ENCODE assay signal across 17 cellular contexts in genomic region chrX:72430405-72430968, GRCh38.
A peak's percentile ranks its signal among the peaks of the same experiment; 100 is the strongest.
DNase-seq lines count a peak whose midpoint lies in the region; ATAC-seq, FAIRE-seq and TF ChIP-seq lines count a peak whose summit lies in the region.
"Had no signal": no experiment of that assay in that cellular context is flagged by ENCODE, and none has a peak within 500 bp of the region (broad histone marks: within the 10 kb centered on the region; RNA-seq: fewer than 3 reads in every experiment).

No MANE protein-coding gene starts in this region.

- intact Hi-C loops in mammary epithelial cell (cut with micrococcal nuclease) (no loop called here), MCF 10A (cut with micrococcal nuclease) (no loop called here)

- peaks cover 9% of the 10 kb centered on the region for H3K36me3 Mint-ChIP-seq in MCF 10A (ENCODE audit: insufficient read depth, unreplicated experiment)
- peaks cover 3% of the 10 kb centered on the region for H3K36me3 Mint-ChIP-seq in astrocyte (ENCODE audit: low read depth, unreplicated experiment)
- H3K36me3 Mint-ChIP-seq in activated naive CD8-positive, alpha-beta T cell treated with anti-CD3 and anti-CD28 coated beads for 36 hours = peaks cover 49% of the 10 kb centered on the region

- ATAC-seq in GM18867 (IDR thresholded peaks at IDR 0.05; ENCODE audit: unreplicated experiment) = no peak

- BruUV-seq in mammary epithelial cell (replicated peaks; lab: Mats Ljungman, UMichigan) = no TSS peak
- BruUV-seq in MCF 10A (replicated peaks; lab: Mats Ljungman, UMichigan) = no TSS peak

- H3K27me3 ChIP-seq in mammary epithelial cell (ENCODE audit: insufficient read depth, low read length) (no peaks in the 10 kb centered on the region), astrocyte (ENCODE audit: insufficient read depth, low read length) (no peaks in the 10 kb centered on the region)
- H3K27me3 ChIP-seq: SJCRH30 had no signal

- no peak overlapping the region for H3K27ac ChIP-seq in mammary epithelial cell (ENCODE audit: insufficient read depth, low read depth, low read length)
- no peak overlapping the region for H3K27ac ChIP-seq in astrocyte (ENCODE audit: low read depth, low read length)
- no peak overlapping the region for H3K27ac ChIP-seq in RWPE1
- H3K27ac ChIP-seq: SJCRH30 had no signal

- H3K27me3 Mint-ChIP-seq in MCF 10A (ENCODE audit: insufficient read depth, unreplicated experiment) (peaks cover 59% of the 10 kb centered on the region), astrocyte (ENCODE audit: low read depth, unreplicated experiment) (no peaks in the 10 kb centered on the region)
- no peaks in the 10 kb centered on the region for H3K27me3 Mint-ChIP-seq in activated naive CD8-positive, alpha-beta T cell treated with anti-CD3 and anti-CD28 coated beads for 36 hours

- H3K4me1 Mint-ChIP-seq in MCF 10A (ENCODE audit: insufficient read depth, unreplicated experiment) (no peaks in the 10 kb centered on the region), astrocyte (ENCODE audit: low read depth, unreplicated experiment) (peaks cover 3% of the 10 kb centered on the region)
- no peaks in the 10 kb centered on the region for H3K4me1 Mint-ChIP-seq in activated naive CD8-positive, alpha-beta T cell treated with anti-CD3 and anti-CD28 coated beads for 36 hours

- dilution Hi-C loops in mammary epithelial cell (cut with HindIII; ENCODE audit: low sequenced_read_pairs) = no loop called here

- 85% methylated on average over 4 of the region's 4 CpGs for WGBS in mammary epithelial cell (ENCODE audit: low coverage, missing lambda C conversion rate)

- H4K20me1 ChIP-seq in mammary epithelial cell (ENCODE audit: insufficient read depth, low read length) (no peaks in the 10 kb centered on the region), astrocyte (ENCODE audit: insufficient read depth, low read length) (no peaks in the 10 kb centered on the region)

- H3K79me2 ChIP-seq in mammary epithelial cell (ENCODE audit: insufficient read depth, low read length) (no peaks in the 10 kb centered on the region), astrocyte (ENCODE audit: insufficient read depth, low read length) (no peaks in the 10 kb centered on the region)

- CTCF ChIA-PET in mammary epithelial cell (lab: Charles Lee; ENCODE audit: low non-redundant PET) (no interaction called here), MCF 10A (lab: Yijun Ruan, JAX) (interaction anchor here (0.7 kb wide), 1 partner anchor 93 kb away, joined by 3 read pairs; no protein-coding TSS in a partner anchor), RWPE1 (lab: Yijun Ruan, JAX) (no interaction called here)

- H2AFZ ChIP-seq in mammary epithelial cell (ENCODE audit: low read depth, low read length) (no peak overlapping the region), astrocyte (ENCODE audit: low read depth, low read length) (no peak overlapping the region)

- H3K4me2 ChIP-seq in mammary epithelial cell (ENCODE audit: insufficient read depth, low read depth, low read length) (no peak overlapping the region), astrocyte (ENCODE audit: low read length) (no peak overlapping the region)

- TF ChIP-seq CTCF in mammary epithelial cell (conservative IDR thresholded peaks at IDR 0.05 in 1 of 2, IDR thresholded peaks at IDR 0.05 in 1 of 2; ENCODE audit: extremely low read depth in 1 of 2, insufficient read depth in 1 of 2, low read depth in 1 of 2, low read length in 2 of 2) (no peak), MCF 10A (IDR thresholded peaks at IDR 0.05; ENCODE audit: unreplicated experiment) (no peak), astrocyte (IDR thresholded peaks at IDR 0.05; ENCODE audit: insufficient read depth, low read depth, low read length) (no peak), D721Med (IDR thresholded peaks at IDR 0.05; ENCODE audit: insufficient read depth, missing control alignments) (no peak), RWPE1 (conservative IDR thresholded peaks at IDR 0.05; ENCODE audit: low read depth) (no peak)

- H3K9me3 ChIP-seq in mammary epithelial cell (replicated peaks; ENCODE audit: insufficient read depth, low read length) = no peaks in the 10 kb centered on the region
- no peaks in the 10 kb centered on the region for H3K9me3 ChIP-seq in astrocyte (ENCODE audit: insufficient read depth, low read depth, low read length)
- H3K9me3 ChIP-seq: HAP-1, SJCRH30 had no signal

- H3K4me3 ChIP-seq in mammary epithelial cell (replicated peaks in 1 of 3; ENCODE audit: insufficient read depth in 1 of 3, low read depth in 2 of 3, low read length in 3 of 3) = no peak overlapping the region
- H3K4me3 ChIP-seq in astrocyte (ENCODE audit: insufficient read depth, low read depth, low read length) = no peak overlapping the region
- H3K4me3 ChIP-seq: HAP-1, SJCRH30 had no signal

- POLR2A ChIA-PET in MCF 10A (lab: Yijun Ruan, JAX) (no interaction called here), RWPE1 (lab: Yijun Ruan, JAX; ENCODE audit: low non-redundant PET) (no interaction called here)

- H3K27ac Mint-ChIP-seq in MCF 10A (ENCODE audit: low read depth, unreplicated experiment) (no peak overlapping the region), astrocyte (ENCODE audit: unreplicated experiment) (no peak overlapping the region)
- no peak overlapping the region for H3K27ac Mint-ChIP-seq in activated naive CD8-positive, alpha-beta T cell treated with anti-CD3 and anti-CD28 coated beads for 36 hours

- no peaks in the 10 kb centered on the region for H3K9me3 Mint-ChIP-seq in MCF 10A (ENCODE audit: unreplicated experiment)
- H3K9me3 Mint-ChIP-seq in astrocyte (ENCODE audit: unreplicated experiment) = no peaks in the 10 kb centered on the region
- H3K9me3 Mint-ChIP-seq in activated naive CD8-positive, alpha-beta T cell treated with anti-CD3 and anti-CD28 coated beads for 36 hours = no peaks in the 10 kb centered on the region

- no peak overlapping the region for H3K9ac ChIP-seq in mammary epithelial cell (ENCODE audit: insufficient read depth, low read length)
- H3K9ac ChIP-seq in astrocyte (ENCODE audit: low read length) = no peak overlapping the region

- H3K4me1 ChIP-seq in mammary epithelial cell (ENCODE audit: insufficient read depth, low read length) (no peaks in the 10 kb centered on the region), astrocyte (ENCODE audit: insufficient read depth, low read length) (no peaks in the 10 kb centered on the region)
- H3K4me1 ChIP-seq: HAP-1, SJCRH30 had no signal

- peak; percentile 94 for FAIRE-seq in astrocyte (lab: Jason Lieb, UNC)
- no peak for FAIRE-seq in D721Med (lab: Jason Lieb, UNC)
- FAIRE-seq: RCC 7860 had no signal

- H3K4me3 Mint-ChIP-seq in MCF 10A (ENCODE audit: unreplicated experiment) (no peak overlapping the region), astrocyte (ENCODE audit: unreplicated experiment) (no peak overlapping the region)
- no peak overlapping the region for H3K4me3 Mint-ChIP-seq in activated naive CD8-positive, alpha-beta T cell treated with anti-CD3 and anti-CD28 coated beads for 36 hours

- H3K36me3 ChIP-seq in mammary epithelial cell (ENCODE audit: insufficient read depth, low read length) (no peaks in the 10 kb centered on the region), astrocyte (ENCODE audit: insufficient read depth, low read length) (no peaks in the 10 kb centered on the region)
- H3K36me3 ChIP-seq: HAP-1 had no signal

- DNase-seq in mammary epithelial cell (peak; percentile 3), MCF 10A (ENCODE audit: unreplicated experiment) (no peak), astrocyte (ENCODE audit: low read depth) (no peak), foreskin melanocyte (peak; percentile 79), D721Med (ENCODE audit: insufficient read length, low spot score) (no peak), RWPE1 (ENCODE audit: low spot score) (no peak)
- DNase-seq in activated naive CD8-positive, alpha-beta T cell treated with anti-CD3 and anti-CD28 coated beads for 36 hours = no peak
- DNase-seq: 8988T, C1 segment of cervical spinal cord, IMR-90, NCI-H1436, NCI-H2029 treated with DMSO at 0.1 percent for 48 hours, NCI-H510A treated with DMSO at 0.1 percent for 48 hours, SJCRH30 had no signal

- in situ Hi-C loops in mammary epithelial cell (cut with MboI; ENCODE audit: low sequenced_read_pairs in 2 of 2) = no loop called here

Comparison
In these comparisons a context has a peak if more than half of its experiments do, and no peak if none do; other contexts are left out.
1. DNase-seq: peak in mammary epithelial cell (single experiment) and foreskin melanocyte (single experiment); none in MCF 10A (single experiment), astrocyte (single experiment), activated naive CD8-positive, alpha-beta T cell treated with anti-CD3 and anti-CD28 coated beads for 36 hours (single experiment), D721Med (single experiment) and RWPE1 (single experiment).